Comparison of ENCODE assay signal across 18 cellular contexts in genomic region chr11:114285599-114285998, GRCh38. TPM values are rescaled to one million over a fixed set of nuclear protein-coding genes. Genes with fewer than 3 reads are reported as not detected.
DNase-seq lines count a peak whose midpoint lies in the region; ATAC-seq and TF ChIP-seq lines count a peak whose summit lies in the region.
"Had no signal": no experiment of that assay in that cellular context is flagged by ENCODE, and none has a peak within 500 bp of the region (broad histone marks: within the 10 kb centered on the region; RNA-seq: fewer than 3 reads in every experiment).

No MANE protein-coding gene starts in this region.

- dilution Hi-C loops in IMR-90 (cut with HindIII; ENCODE audit: low sequenced_read_pairs, unreplicated experiment) = no loop called here

- H3K36me3 Mint-ChIP-seq in activated T-helper 2 cell treated with anti-CD3 and anti-CD28 coated beads, Interferon-gamma antibody, Interleukin-2, Interleukin-4, amounts not matched to agents 10 μg/mL and 5 μg/mL and 100 μg/mL, durations not matched to agents 14 hours and 24 hours and 36 hours (ENCODE audit: low read depth) = no peaks in the 10 kb centered on the region

- H2BK15ac ChIP-seq in IMR-90 (ENCODE audit: low read depth, low read length) = peak overlapping the region; percentile 9; the same call in 2 of the 3 replicates

- H3K27me3 ChIP-seq in ACC112 (ENCODE audit: insufficient read depth, low read length) (no peaks in the 10 kb centered on the region), IMR-90 (ENCODE audit: control insufficient read depth, insufficient read depth, low read length) (no peaks in the 10 kb centered on the region), tibial nerve (no peaks in the 10 kb centered on the region)

- intact Hi-C loops in IMR-90 (cut with micrococcal nuclease) = no loop called here
- intact Hi-C loops in activated T-helper 2 cell treated with anti-CD3 and anti-CD28 coated beads, Interferon-gamma antibody, Interleukin-2, Interleukin-4, amounts not matched to agents 10 μg/mL and 5 μg/mL and 100 μg/mL, durations not matched to agents 14 hours and 24 hours and 36 hours (cut with micrococcal nuclease) = no loop called here

- peak; percentile 52 for ATAC-seq in IMR-90 (ENCODE audit: low read depth)
- ATAC-seq in GM21390 (IDR thresholded peaks at IDR 0.05; ENCODE audit: unreplicated experiment) = no peak
- ATAC-seq: lower lobe of right lung had no signal

- H3K4me1 ChIP-seq in ACC112 (ENCODE audit: control insufficient read depth, insufficient read depth, low read length, unreplicated experiment) (peaks cover 41% of the 10 kb centered on the region), IMR-90 (ENCODE audit: control insufficient read depth, insufficient read depth, low read length) (peaks cover 16% of the 10 kb centered on the region), tibial nerve (peaks cover 0 to 16% (median 2%) of the 10 kb centered on the region in 4 donors)

- no peak overlapping the region for H3K9ac ChIP-seq in IMR-90 (ENCODE audit: low read depth, low read length)

- H2AK5ac ChIP-seq in IMR-90 (ENCODE audit: low read depth, low read length) = no peak overlapping the region

- TF ChIP-seq CTCF in IMR-90 (conservative IDR thresholded peaks at IDR 0.05; ENCODE audit: low read depth, low read length) (no peak), tibial nerve (IDR thresholded peaks at IDR 0.05) (no peak)

- no peaks in the 10 kb centered on the region for H3K79me1 ChIP-seq in IMR-90 (ENCODE audit: low read depth in 1 of 2, low read length in 2 of 2)

- H3K27ac Mint-ChIP-seq in activated T-helper 2 cell treated with anti-CD3 and anti-CD28 coated beads, Interferon-gamma antibody, Interleukin-2, Interleukin-4, amounts not matched to agents 10 μg/mL and 5 μg/mL and 100 μg/mL, durations not matched to agents 14 hours and 24 hours and 36 hours = no peak overlapping the region

- H3K9me3 ChIP-seq in IMR-90 (ENCODE audit: control insufficient read depth, insufficient read depth, low read length) (peaks cover 7% of the 10 kb centered on the region), tibial nerve (no peaks in the 10 kb centered on the region)
- H3K9me3 ChIP-seq: lower lobe of right lung, spleen had no signal

- H3K4me2 ChIP-seq in IMR-90 (ENCODE audit: low read depth, low read length) = peak overlapping the region; percentile 11; the same call in 1 of the 2 replicates

- H3K9me3 Mint-ChIP-seq in activated T-helper 2 cell treated with anti-CD3 and anti-CD28 coated beads, Interferon-gamma antibody, Interleukin-2, Interleukin-4, amounts not matched to agents 10 μg/mL and 5 μg/mL and 100 μg/mL, durations not matched to agents 14 hours and 24 hours and 36 hours = no peaks in the 10 kb centered on the region

- H3K9me1 ChIP-seq in IMR-90 (ENCODE audit: insufficient read depth, low read length) = no peaks in the 10 kb centered on the region

- CTCF ChIA-PET in IMR-90 (lab: Yijun Ruan, JAX) = no interaction called here

- BruUV-seq in IMR-90 (replicated peaks; lab: Mats Ljungman, UMichigan) = no TSS peak

- no peak overlapping the region for H3K4me3 Mint-ChIP-seq in activated T-helper 2 cell treated with anti-CD3 and anti-CD28 coated beads, Interferon-gamma antibody, Interleukin-2, Interleukin-4, amounts not matched to agents 10 μg/mL and 5 μg/mL and 100 μg/mL, durations not matched to agents 14 hours and 24 hours and 36 hours (ENCODE audit: low read depth)

- in situ Hi-C loops in IMR-90 (cut with MboI; ENCODE audit: low sequenced_read_pairs) = no loop called here

- peak overlapping the region; percentile 51 for H3K4ac ChIP-seq in IMR-90 (ENCODE audit: low read depth, low read length)

- TF ChIP-seq RAD21 in IMR-90 (IDR thresholded peaks at IDR 0.05; ENCODE audit: low read length) = no peak

- peak overlapping the region; percentile 46 for H2BK120ac ChIP-seq in IMR-90 (ENCODE audit: low read depth, low read length)

- TF ChIP-seq EP300 in tibial nerve (IDR thresholded peaks at IDR 0.05) = no peak

- H2BK5ac ChIP-seq in IMR-90 (ENCODE audit: low read depth, low read length, poor library complexity, severe bottlenecking) = peak overlapping the region; percentile 25

- TF ChIP-seq POLR2A in IMR-90 (IDR thresholded peaks at IDR 0.05; ENCODE audit: low read depth, low read length) = no peak
- no peak for TF ChIP-seq POLR2A in tibial nerve (IDR thresholded peaks at IDR 0.05)

- peak overlapping the region in 1 of 2 experiments; percentile 29; a peak in 1 of 4 replicates for H4K8ac ChIP-seq in IMR-90 (ENCODE audit: low read depth in 2 of 2, low read length in 2 of 2)

- H3K36me3 ChIP-seq in ACC112 (ENCODE audit: insufficient read depth, low read length) = no peaks in the 10 kb centered on the region
- H3K36me3 ChIP-seq in IMR-90 (ENCODE audit: control insufficient read depth, insufficient read depth, low read length) = no peaks in the 10 kb centered on the region
- H3K36me3 ChIP-seq in tibial nerve = no peaks in the 10 kb centered on the region
- H3K36me3 ChIP-seq: lower lobe of right lung, spleen had no signal

- peak; percentile 58 for DNase-seq in IMR-90
- DNase-seq in astrocyte of the hippocampus (ENCODE audit: low read depth, low spot score) = peak; percentile 77
- peak; percentile 23 for DNase-seq in iPS DF 19.7 (ENCODE audit: low read depth, low spot score)
- DNase-seq in activated T-helper 2 cell treated with anti-CD3 and anti-CD28 coated beads, Interferon-gamma antibody, Interleukin-2, Interleukin-4, amounts not matched to agents 10 μg/mL and 5 μg/mL and 100 μg/mL, durations not matched to agents 14 hours and 24 hours and 36 hours (ENCODE audit: low spot score) = no peak
- DNase-seq in tibial nerve (ENCODE audit: low spot score in 2 of 2) = no peak
- no peak for DNase-seq in NK-92 (lab: John Stamatoyannopoulos, UW; ENCODE audit: unreplicated experiment)
- DNase-seq: activated gamma-delta T cell, DMS53, KBM-7, lower lobe of right lung, NCI-H1694 treated with DMSO at 0.1 percent for 48 hours, NCI-H774, Right ventricle myocardium superior, spleen had no signal

- no peaks in the 10 kb centered on the region for H3K79me2 ChIP-seq in ACC112 (ENCODE audit: control insufficient read depth, insufficient read depth, low read length, unreplicated experiment)

- peak overlapping the region; percentile 36; the same call in 1 of the 2 replicates for H3K18ac ChIP-seq in IMR-90 (ENCODE audit: low read depth, low read length)

- no peak overlapping the region for H3K56ac ChIP-seq in IMR-90 (ENCODE audit: extremely low read depth, insufficient read depth, low read length)

- no peak overlapping the region for H3K23ac ChIP-seq in IMR-90 (ENCODE audit: low read depth, low read length)

- peak overlapping the region; percentile 23 for H2BK20ac ChIP-seq in IMR-90 (ENCODE audit: low read depth, low read length)

- H2AK9ac ChIP-seq in IMR-90 (replicated peaks; ENCODE audit: low read depth, low read length, poor library complexity) = no peak overlapping the region

- H2AFZ ChIP-seq in ACC112 (ENCODE audit: low read length, unreplicated experiment) (no peak overlapping the region), IMR-90 (replicated peaks; ENCODE audit: low read length, poor library complexity) (no peak overlapping the region)

- POLR2A ChIA-PET in IMR-90 (lab: Charles Lee; ENCODE audit: unreplicated experiment) = interaction anchor here (0.6 kb wide), 1 partner anchor 10 kb away, joined by 14 read pairs; the partner anchor contains the start of gene NNMT

- H3K27ac ChIP-seq in ACC112 (ENCODE audit: low read depth, low read length) (peak overlapping the region; percentile 26; the same call in 1 of the 2 replicates), IMR-90 (ENCODE audit: insufficient read depth, low read length) (peak overlapping the region; percentile 2; the same call in 1 of the 2 replicates), tibial nerve (no peak overlapping the region)
- H3K27ac ChIP-seq: lower lobe of right lung had no signal

- H3K27me3 Mint-ChIP-seq in activated T-helper 2 cell treated with anti-CD3 and anti-CD28 coated beads, Interferon-gamma antibody, Interleukin-2, Interleukin-4, amounts not matched to agents 10 μg/mL and 5 μg/mL and 100 μg/mL, durations not matched to agents 14 hours and 24 hours and 36 hours (ENCODE audit: low read depth) = peaks cover 29% of the 10 kb centered on the region

- H4K5ac ChIP-seq in IMR-90 (ENCODE audit: low read depth, low read length) = peak overlapping the region; percentile 45

- peak overlapping the region; percentile 22 for H4K91ac ChIP-seq in IMR-90 (ENCODE audit: insufficient read depth, low read depth, low read length)

- H4K20me1 ChIP-seq in IMR-90 (ENCODE audit: insufficient read depth, low read length) = no peaks in the 10 kb centered on the region

- H3K4me3 ChIP-seq in ACC112 (ENCODE audit: low read depth, low read length) = no peak overlapping the region
- H3K4me3 ChIP-seq in IMR-90 (ENCODE audit: insufficient read depth, low read depth, low read length) = no peak overlapping the region
- no peak overlapping the region for H3K4me3 ChIP-seq in tibial nerve
- H3K4me3 ChIP-seq: lower lobe of right lung, spleen had no signal

- H3K4me1 Mint-ChIP-seq in activated T-helper 2 cell treated with anti-CD3 and anti-CD28 coated beads, Interferon-gamma antibody, Interleukin-2, Interleukin-4, amounts not matched to agents 10 μg/mL and 5 μg/mL and 100 μg/mL, durations not matched to agents 14 hours and 24 hours and 36 hours (ENCODE audit: low read depth) = no peaks in the 10 kb centered on the region

- H3K14ac ChIP-seq in IMR-90 (replicated peaks; ENCODE audit: low read depth, low read length) = no peak overlapping the region

- no CpG with 5 or more reads among the region's 3 CpGs for WGBS in IMR-90 (ENCODE audit: extremely low coverage in 2 of 2, insufficient read length in 1 of 2), 2 experiments
- 93% methylated on average over 3 of the region's 3 CpGs for WGBS in tibial nerve, 2 donors

TF ChIP-seq in IMR-90, 13 proteins besides CTCF, POLR2A, EP300 and RAD21:
- TF ChIP-seq BHLHE40 (IDR thresholded peaks at IDR 0.05; ENCODE audit: low read depth, low read length) = no peak
- TF ChIP-seq CEBPB (IDR thresholded peaks at IDR 0.05; ENCODE audit: low read depth, low read length) = peak; percentile 85
- no peak for TF ChIP-seq NFE2L2 (IDR thresholded peaks at IDR 0.05; ENCODE audit: low read depth, low read length)

RNA-seq across cellular contexts. Expression of gene NNMT, which starts 10.6 kb away (rescaled TPM):
- total RNA-seq in IMR-90 (2012; rRNA removed) (74.7 and 108 TPM in 2 replicates), tibial nerve (1,000 to 10,000 TPM in 1 of 4 donors, 100 to 1,000 TPM in 3; 520 to 1,803 (median 896) TPM)
- 76.1 and 79.7 TPM in 2 replicates for polyA plus RNA-seq in IMR-90 (2012; rRNA removed)
- 127 and 153 TPM in 2 replicates for polyA plus RNA-seq in IMR-90 (2012; cell fraction: cytosol; rRNA removed)
- polyA plus RNA-seq in IMR-90 (2012; cell fraction: nucleus; rRNA removed; ENCODE audit: low replicate concordance) = 46.1 and 57.3 TPM in 2 replicates
- not detected in 2 replicates for total RNA-seq in activated T-helper 2 cell treated with anti-CD3 and anti-CD28 coated beads, Interferon-gamma antibody, Interleukin-2, Interleukin-4, amounts not matched to agents 10 μg/mL and 5 μg/mL and 100 μg/mL, durations not matched to agents 14 hours and 24 hours and 36 hours
- total RNA-seq: activated CD8-positive, alpha-beta memory T cell treated with anti-CD3 and anti-CD28 coated beads for 36 hours; temporal lobe had no signal

Comparison
In these comparisons a context has a peak if more than half of its experiments do, and no peak if none do; other contexts are left out.
1. H3K27ac ChIP-seq: peak in ACC112 (single experiment) and IMR-90 (single experiment); none in tibial nerve (0 of 4).
2. DNase-seq: peak in IMR-90 (single experiment), astrocyte of the hippocampus (single experiment) and iPS DF 19.7 (single experiment); none in activated T-helper 2 cell treated with anti-CD3 and anti-CD28 coated beads, Interferon-gamma antibody, Interleukin-2, Interleukin-4, amounts not matched to agents 10 μg/mL and 5 μg/mL and 100 μg/mL, durations not matched to agents 14 hours and 24 hours and 36 hours (single experiment), tibial nerve (0 of 2) and NK-92 (single experiment).
3. RNA of gene NNMT, which starts 10.6 kb away (total RNA-seq): 520 to 1,803 TPM in tibial nerve and 74.7 to 108 TPM in IMR-90; not detected in activated T-helper 2 cell treated with anti-CD3 and anti-CD28 coated beads, Interferon-gamma antibody, Interleukin-2, Interleukin-4, amounts not matched to agents 10 μg/mL and 5 μg/mL and 100 μg/mL, durations not matched to agents 14 hours and 24 hours and 36 hours; every median in the first group is over 10 times any median in the second.